In the genomic region with DNA sequence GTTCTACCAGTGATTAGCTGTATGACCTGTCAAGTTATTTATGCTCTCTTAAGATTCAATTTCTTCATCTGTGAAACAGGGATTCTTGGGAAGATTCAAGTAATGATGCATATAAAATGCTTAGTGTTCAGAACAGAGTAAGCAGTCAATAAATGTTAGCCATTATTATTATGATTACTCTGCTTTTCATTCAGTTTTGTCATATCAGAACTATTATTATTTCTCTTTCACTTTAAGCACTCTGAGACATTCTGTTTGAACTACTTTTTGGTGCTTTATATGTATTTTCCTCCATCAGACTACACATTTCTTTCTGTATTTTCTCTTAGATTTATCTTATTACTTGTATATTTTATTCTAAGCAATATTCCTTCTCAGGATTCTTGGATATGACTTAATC, we compare ENCODE assay signal across 16 cellular contexts.
A peak's percentile ranks its signal among the peaks of the same experiment; 100 is the strongest.
DNase-seq lines count a peak whose midpoint lies in the region; ATAC-seq and TF ChIP-seq lines count a peak whose summit lies in the region.
"Had no signal": no experiment of that assay in that cellular context is flagged by ENCODE, and none has a peak within 500 bp of the region (broad histone marks: within the 10 kb centered on the region; RNA-seq: fewer than 3 reads in every experiment).

No MANE protein-coding gene starts in this region.

- H3K27ac ChIP-seq in PC-3 (ENCODE audit: low read length): no peak overlapping the region
- H3K27ac ChIP-seq: breast epithelium, VCaP had no signal

- no TSS peak for BruUV-seq in PC-3 (replicated peaks; lab: Mats Ljungman, UMichigan)

- TF ChIP-seq CTCF in PC-3 (conservative IDR thresholded peaks at IDR 0.05; ENCODE audit: low read depth, low read length): no peak

- DNase-seq in activated CD4-positive, alpha-beta T cell treated with anti-CD3 and anti-CD28 coated beads, Interleukin-2, amount 10 ng/mL, durations not matched to agents 24 days and 14 days: no peak
- no peak for DNase-seq in activated CD4-positive, alpha-beta T cell treated with anti-CD3 and anti-CD28 coated beads, Interleukin-2, amount 50 U/mL, for 4 hours
- no peak for DNase-seq in stimulated activated effector memory CD8-positive, alpha-beta T cell treated with anti-CD3 and anti-CD28 coated beads, Interleukin-12 subunit alpha, Interleukin-12 subunit beta, amount 100 ng/mL, for 72 hours (ENCODE audit: low spot score in 2 of 2)
- no peak for DNase-seq in H4 (ENCODE audit: low spot score)
- DNase-seq in PC-3: no peak
- DNase-seq: Caco-2, head of caudate nucleus, left ventricle myocardium superior, NCI-H82, Right ventricle myocardium superior had no signal

- CTCF ChIA-PET in PC-3 (lab: Charles Lee): no interaction called here

- H3K4me3 ChIP-seq in PC-3 (ENCODE audit: low read length): no peak overlapping the region
- H3K4me3 ChIP-seq: breast epithelium had no signal

- H3K4me3 Mint-ChIP-seq in activated CD4-positive, alpha-beta T cell treated with anti-CD3 and anti-CD28 coated beads, Interleukin-2, amount 10 ng/mL, durations not matched to agents 24 days and 14 days: no peak overlapping the region
- H3K4me3 Mint-ChIP-seq in stimulated activated effector memory CD8-positive, alpha-beta T cell treated with anti-CD3 and anti-CD28 coated beads, Interleukin-12 subunit alpha, Interleukin-12 subunit beta, amount 100 ng/mL, for 72 hours: peak overlapping the region; percentile 25
- H3K4me3 Mint-ChIP-seq: type B pancreatic cell had no signal

- H3K4me2 ChIP-seq in PC-3 (ENCODE audit: low read length): no peak overlapping the region

- ATAC-seq in GM21529 (IDR thresholded peaks at IDR 0.05; ENCODE audit: unreplicated experiment) (peak; percentile 13), HG03196 (IDR thresholded peaks at IDR 0.05; ENCODE audit: unreplicated experiment) (peak; percentile 19), GM19324 (IDR thresholded peaks at IDR 0.05; ENCODE audit: low FRiP score, unreplicated experiment) (no peak), PC-3 (no peak)
- ATAC-seq in stimulated activated effector memory CD8-positive, alpha-beta T cell treated with anti-CD3 and anti-CD28 coated beads, Interleukin-12 subunit alpha, Interleukin-12 subunit beta, amount 100 ng/mL, for 72 hours: peak; percentile 46
- ATAC-seq: left ventricle myocardium superior had no signal

- H3K36me3 ChIP-seq in PC-3 (ENCODE audit: low read depth, low read length): no peaks in the 10 kb centered on the region
- H3K36me3 ChIP-seq: breast epithelium had no signal

- H3K27me3 ChIP-seq in PC-3 (ENCODE audit: low read length): peaks cover 3% of the 10 kb centered on the region; the same call in 1 of the 2 replicates
- H3K27me3 ChIP-seq: breast epithelium had no signal

- peaks cover 9% of the 10 kb centered on the region for H3K27me3 Mint-ChIP-seq in activated CD4-positive, alpha-beta T cell treated with anti-CD3 and anti-CD28 coated beads, Interleukin-2, amount 10 ng/mL, durations not matched to agents 24 days and 14 days

- H3K4me1 ChIP-seq in PC-3 (ENCODE audit: insufficient read depth, low read length): no peaks in the 10 kb centered on the region
- H3K4me1 ChIP-seq: breast epithelium, Caco-2 had no signal

- no peak overlapping the region for H3K9ac ChIP-seq in PC-3 (ENCODE audit: low read length)

- H3K36me3 Mint-ChIP-seq in activated CD4-positive, alpha-beta T cell treated with anti-CD3 and anti-CD28 coated beads, Interleukin-2, amount 10 ng/mL, durations not matched to agents 24 days and 14 days (ENCODE audit: low read depth): no peaks in the 10 kb centered on the region
- H3K36me3 Mint-ChIP-seq in stimulated activated effector memory CD8-positive, alpha-beta T cell treated with anti-CD3 and anti-CD28 coated beads, Interleukin-12 subunit alpha, Interleukin-12 subunit beta, amount 100 ng/mL, for 72 hours: no peaks in the 10 kb centered on the region
- H3K36me3 Mint-ChIP-seq: type B pancreatic cell had no signal

- no peaks in the 10 kb centered on the region for H3K9me3 ChIP-seq in PC-3 (ENCODE audit: low read length)
- H3K9me3 ChIP-seq: breast epithelium, Caco-2 had no signal

- H3K4me1 Mint-ChIP-seq in activated CD4-positive, alpha-beta T cell treated with anti-CD3 and anti-CD28 coated beads, Interleukin-2, amount 10 ng/mL, durations not matched to agents 24 days and 14 days: peaks cover 16% of the 10 kb centered on the region
- H3K4me1 Mint-ChIP-seq in stimulated activated effector memory CD8-positive, alpha-beta T cell treated with anti-CD3 and anti-CD28 coated beads, Interleukin-12 subunit alpha, Interleukin-12 subunit beta, amount 100 ng/mL, for 72 hours: peaks cover 12% of the 10 kb centered on the region

- no peaks in the 10 kb centered on the region for H3F3A ChIP-seq in PC-3 (ENCODE audit: low read length, unreplicated experiment)

- H3K79me2 ChIP-seq in PC-3 (ENCODE audit: low read length): no peaks in the 10 kb centered on the region

- H3K9me3 Mint-ChIP-seq in activated CD4-positive, alpha-beta T cell treated with anti-CD3 and anti-CD28 coated beads, Interleukin-2, amount 10 ng/mL, durations not matched to agents 24 days and 14 days: no peaks in the 10 kb centered on the region
- no peaks in the 10 kb centered on the region for H3K9me3 Mint-ChIP-seq in stimulated activated effector memory CD8-positive, alpha-beta T cell treated with anti-CD3 and anti-CD28 coated beads, Interleukin-12 subunit alpha, Interleukin-12 subunit beta, amount 100 ng/mL, for 72 hours
- H3K9me3 Mint-ChIP-seq: type B pancreatic cell had no signal

- no peaks in the 10 kb centered on the region for H3K9me2 ChIP-seq in PC-3 (replicated peaks; ENCODE audit: low read length)

- H4K20me1 ChIP-seq in PC-3 (ENCODE audit: low read length): no peaks in the 10 kb centered on the region

- no peak overlapping the region for H2AFZ ChIP-seq in PC-3 (ENCODE audit: low read length)

- POLR2A ChIA-PET in PC-3 (lab: Charles Lee; ENCODE audit: unreplicated experiment): no interaction called here

- H3K27ac Mint-ChIP-seq in activated CD4-positive, alpha-beta T cell treated with anti-CD3 and anti-CD28 coated beads, Interleukin-2, amount 10 ng/mL, durations not matched to agents 24 days and 14 days: peak overlapping the region; percentile 30
- H3K27ac Mint-ChIP-seq in stimulated activated effector memory CD8-positive, alpha-beta T cell treated with anti-CD3 and anti-CD28 coated beads, Interleukin-12 subunit alpha, Interleukin-12 subunit beta, amount 100 ng/mL, for 72 hours: no peak overlapping the region
- H3K27ac Mint-ChIP-seq: type B pancreatic cell had no signal

- intact Hi-C loops in activated CD4-positive, alpha-beta T cell treated with anti-CD3 and anti-CD28 coated beads, Interleukin-2, amount 10 ng/mL, durations not matched to agents 24 days and 14 days (cut with micrococcal nuclease): loop anchor here (2.0 kb wide), 1 partner anchor 336 kb away; a partner anchor contains a TSS
- intact Hi-C loops in PC-3 (cut with micrococcal nuclease): no loop called here

Comparison
In these comparisons a context has a peak if more than half of its experiments do, and no peak if none do; other contexts are left out.
1. ATAC-seq: peak in GM21529 (single experiment), HG03196 (single experiment) and stimulated activated effector memory CD8-positive, alpha-beta T cell treated with anti-CD3 and anti-CD28 coated beads, Interleukin-12 subunit alpha, Interleukin-12 subunit beta, amount 100 ng/mL, for 72 hours (single experiment); none in GM19324 (single experiment) and PC-3 (single experiment).